ENCODE assay signal across 9 cellular contexts in the genomic region with DNA sequence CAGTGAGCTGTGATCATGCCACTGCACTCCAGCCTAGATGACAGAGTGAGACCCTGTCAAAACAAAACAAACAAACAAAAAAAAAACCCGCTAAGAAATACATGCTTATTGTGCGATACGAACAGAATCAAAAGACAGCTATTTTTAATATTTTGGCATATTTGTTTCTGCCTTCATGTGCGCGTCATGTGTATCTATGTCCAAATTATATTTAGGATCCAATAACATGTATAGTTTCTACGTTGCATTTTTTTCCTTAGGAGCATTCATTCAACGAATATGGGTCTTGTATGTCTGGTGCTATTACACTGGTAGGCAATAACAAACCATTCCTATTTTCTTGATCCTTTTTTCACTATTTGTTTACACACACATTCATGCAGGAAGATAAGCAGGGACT. TPM values are rescaled to one million over a fixed set of nuclear protein-coding genes. Genes with fewer than 3 reads are reported as not detected.
DNase-seq lines count a peak whose midpoint lies in the region; ATAC-seq, FAIRE-seq and TF ChIP-seq lines count a peak whose summit lies in the region.
"Had no signal": no experiment of that assay in that cellular context is flagged by ENCODE, and none has a peak within 500 bp of the region (broad histone marks: within the 10 kb centered on the region; RNA-seq: fewer than 3 reads in every experiment).

No MANE protein-coding gene starts in this region.

- TF ChIP-seq RAD21 in GM12878 (IDR thresholded peaks at IDR 0.05; ENCODE audit: insufficient read depth, low read depth, low read length), result no peak

- no peaks in the 10 kb centered on the region for H3K27me3 ChIP-seq in GM12878 (replicated peaks in 1 of 2; ENCODE audit: control insufficient read depth in 2 of 2, insufficient read depth in 2 of 2, low read length in 1 of 2)
- no peaks in the 10 kb centered on the region for H3K27me3 ChIP-seq in mesendoderm (ENCODE audit: insufficient read depth, low read length, poor library complexity)

- FAIRE-seq in GM12878 (lab: Jason Lieb, UNC), result no peak

- no peak overlapping the region for H4K5ac ChIP-seq in mesendoderm (ENCODE audit: low read length)

- H3K27ac ChIP-seq in 22Rv1 (peak overlapping the region; percentile 99), HEK293 (ENCODE audit: extremely low read depth, low read depth, low read length) (no peak overlapping the region), GM12878 (ENCODE audit: control insufficient read depth, insufficient read depth) (no peak overlapping the region), mesendoderm (ENCODE audit: low read depth, low read length) (no peak overlapping the region)

- intact Hi-C loops in GM12878 (cut with micrococcal nuclease; ENCODE audit: unreplicated experiment), result no loop called here

- peaks cover 23% of the 10 kb centered on the region for H3K4me1 ChIP-seq in HEK293 (ENCODE audit: control insufficient read depth, insufficient read depth, low read length)
- peaks cover 11% of the 10 kb centered on the region for H3K4me1 ChIP-seq in GM12878 (ENCODE audit: control insufficient read depth, insufficient read depth, low read length)
- peaks cover 4% of the 10 kb centered on the region for H3K4me1 ChIP-seq in mesendoderm (ENCODE audit: control insufficient read depth, low read depth, low read length)

- 95% methylated on average over 7 of the region's 7 CpGs for WGBS in GM12878 (ENCODE audit: insufficient coverage, insufficient replicate concordance, low lambda C conversion rate, missing lambda C conversion rate)
- no CpG with 5 or more reads among the region's 7 CpGs for WGBS in mesendoderm (ENCODE audit: extremely low coverage, insufficient coverage, low lambda C conversion rate)

- CTCF ChIA-PET in HEK293 (lab: Yijun Ruan, JAX) (no interaction called here), GM12878 (lab: Yijun Ruan, JAX) (interaction anchor here (1.1 to 4.2 kb wide), 2 partner anchors 44 to 69 kb away, joined by 3 to 29 read pairs; no protein-coding TSS in a partner anchor)

- H3K9ac ChIP-seq in GM12878 (ENCODE audit: control insufficient read depth, insufficient read depth, low read length), result no peak overlapping the region
- H3K9ac ChIP-seq in mesendoderm (ENCODE audit: low read length), result peak overlapping the region; percentile 86

- no peak overlapping the region for H2BK120ac ChIP-seq in mesendoderm (ENCODE audit: low read depth, low read length)

- in situ Hi-C loops in GM12878 (cut with MboI), result no loop called here

- no peak overlapping the region for H3K4ac ChIP-seq in mesendoderm (ENCODE audit: low read depth, low read length)

- peaks cover 11% of the 10 kb centered on the region for H3K79me1 ChIP-seq in mesendoderm (ENCODE audit: low read length)

- H3K4me2 ChIP-seq in GM12878 (ENCODE audit: control insufficient read depth, insufficient read depth) (peak overlapping the region; percentile 80), mesendoderm (ENCODE audit: low read length) (peak overlapping the region; percentile 28)

- TF ChIP-seq EP300 in GM12878 (IDR thresholded peaks at IDR 0.05; ENCODE audit: borderline replicate concordance in 1 of 2, control insufficient read depth in 1 of 2, low read depth in 2 of 2, low read length in 2 of 2), result no peak

- SMC1A ChIA-PET in GM12878 (lab: Charles Lee; ENCODE audit: uncharacterized antibody, unreplicated experiment), result interaction anchor here (2.4 kb wide), 1 partner anchor 209 kb away, joined by 6 read pairs; no protein-coding TSS in a partner anchor

- no peak overlapping the region for H2BK5ac ChIP-seq in mesendoderm (ENCODE audit: low read length)

- H3K4me3 ChIP-seq in HEK293 (ENCODE audit: low read depth, low read length) (peak overlapping the region; percentile 68), GM12878 (peak overlapping the region; percentile 84), mesendoderm (ENCODE audit: low read length) (no peak overlapping the region)

- H3K79me2 ChIP-seq in GM12878 (ENCODE audit: control insufficient read depth, insufficient read depth, low read length) (peaks cover 57% of the 10 kb centered on the region), mesendoderm (ENCODE audit: control insufficient read depth, insufficient read depth, low read length) (peaks cover 55% of the 10 kb centered on the region)

- H2AFZ ChIP-seq in GM12878 (ENCODE audit: control insufficient read depth, low read depth, low read length), result no peak overlapping the region

- TF ChIP-seq CTCF in 22Rv1 (IDR thresholded peaks at IDR 0.05) (no peak), HEK293 (tag by site-specific recombination; IDR thresholded peaks at IDR 0.05) (no peak), GM12878 (IDR thresholded peaks at IDR 0.05 in 2 of 3, conservative IDR thresholded peaks at IDR 0.05 in 1 of 3; ENCODE audit: control insufficient read depth in 2 of 3, extremely low read depth in 1 of 3, insufficient read depth in 1 of 3, low read depth in 3 of 3, low read length in 3 of 3) (no peak)

- POLR2A ChIA-PET in HEK293 (lab: Yijun Ruan, JAX) (no interaction called here), GM12878 (lab: Charles Lee) (interaction anchor here (0.8 to 1.3 kb wide), 2 partner anchors 79 to 119 kb away, joined by 4 read pairs; no protein-coding TSS in a partner anchor)

- H3K56ac ChIP-seq in mesendoderm (ENCODE audit: low read length), result no peak overlapping the region

- H3K18ac ChIP-seq in mesendoderm (ENCODE audit: low read length), result no peak overlapping the region

- no peak overlapping the region for H2AK5ac ChIP-seq in mesendoderm (ENCODE audit: low read length)

- no peaks in the 10 kb centered on the region for H3K9me3 ChIP-seq in HEK293 (ENCODE audit: control insufficient read depth, insufficient read depth, low read depth, low read length)
- H3K9me3 ChIP-seq in GM12878 (replicated peaks; ENCODE audit: control insufficient read depth, insufficient read depth, low read length), result no peaks in the 10 kb centered on the region; the same call in 2 of the 3 replicates

- no peak overlapping the region for H2BK15ac ChIP-seq in mesendoderm (replicated peaks; ENCODE audit: low read depth)

- no peaks in the 10 kb centered on the region for H4K20me1 ChIP-seq in GM12878 (ENCODE audit: control insufficient read depth, insufficient read depth)

- TF ChIP-seq POLR2A in GM12878 (IDR thresholded peaks at IDR 0.05; ENCODE audit: low read depth, low read length), result no peak

- H3K36me3 ChIP-seq in HEK293 (ENCODE audit: control insufficient read depth in 2 of 2, insufficient read depth in 1 of 2, low read length in 2 of 2) (peaks cover 0 to 16% of the 10 kb centered on the region in 2 experiments; a peak in 1 of 3 replicates), GM12878 (ENCODE audit: control insufficient read depth in 2 of 2, insufficient read depth in 2 of 2, low read length in 1 of 2) (no peaks in the 10 kb centered on the region; a peak in 1 of 4 replicates), mesendoderm (ENCODE audit: control insufficient read depth, insufficient read depth, low read length) (no peaks in the 10 kb centered on the region)

- no peak overlapping the region for H3K23ac ChIP-seq in mesendoderm (ENCODE audit: low read length)

- no peak overlapping the region for H4K8ac ChIP-seq in mesendoderm (ENCODE audit: low read depth, low read length)

- no TSS peak for BruUV-seq in GM12878 (replicated peaks; lab: Mats Ljungman, UMichigan)

- RAD21 ChIA-PET in GM12878 (lab: Charles Lee; ENCODE audit: unreplicated experiment), result no interaction called here

- ATAC-seq in GM12878, result no peak
- ATAC-seq in HG02938 (IDR thresholded peaks at IDR 0.05; ENCODE audit: unreplicated experiment), result no peak
- no peak for ATAC-seq in GM18520 (IDR thresholded peaks at IDR 0.05; ENCODE audit: unreplicated experiment)

- no peak for DNase-seq in GM12878 (ENCODE audit: low read depth, low spot score)
- no peak for DNase-seq in mesendoderm
- DNase-seq in NCI-H510A treated with DMSO at 0.1 percent for 48 hours (lab: John Stamatoyannopoulos, UW), result no peak
- DNase-seq in amniotic stem cell (lab: John Stamatoyannopoulos, UW), result no peak
- DNase-seq: EL had no signal

TF ChIP-seq in GM12878, 131 proteins besides CTCF, POLR2A, EP300 and RAD21 (continues in another document):
- TF ChIP-seq, protein P1, sequence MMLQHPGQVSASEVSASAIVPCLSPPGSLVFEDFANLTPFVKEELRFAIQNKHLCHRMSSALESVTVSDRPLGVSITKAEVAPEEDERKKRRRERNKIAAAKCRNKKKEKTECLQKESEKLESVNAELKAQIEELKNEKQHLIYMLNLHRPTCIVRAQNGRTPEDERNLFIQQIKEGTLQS (IDR thresholded peaks at IDR 0.05; ENCODE audit: borderline replicate concordance, extremely low read depth, low read depth, low read length), result no peak
- TF ChIP-seq, protein P2, sequence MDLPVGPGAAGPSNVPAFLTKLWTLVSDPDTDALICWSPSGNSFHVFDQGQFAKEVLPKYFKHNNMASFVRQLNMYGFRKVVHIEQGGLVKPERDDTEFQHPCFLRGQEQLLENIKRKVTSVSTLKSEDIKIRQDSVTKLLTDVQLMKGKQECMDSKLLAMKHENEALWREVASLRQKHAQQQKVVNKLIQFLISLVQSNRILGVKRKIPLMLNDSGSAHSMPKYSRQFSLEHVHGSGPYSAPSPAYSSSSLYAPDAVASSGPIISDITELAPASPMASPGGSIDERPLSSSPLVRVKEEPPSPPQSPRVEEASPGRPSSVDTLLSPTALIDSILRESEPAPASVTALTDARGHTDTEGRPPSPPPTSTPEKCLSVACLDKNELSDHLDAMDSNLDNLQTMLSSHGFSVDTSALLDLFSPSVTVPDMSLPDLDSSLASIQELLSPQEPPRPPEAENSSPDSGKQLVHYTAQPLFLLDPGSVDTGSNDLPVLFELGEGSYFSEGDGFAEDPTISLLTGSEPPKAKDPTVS (IDR thresholded peaks at IDR 0.05; ENCODE audit: low read depth, low read length), result no peak

RNA-seq across cellular contexts. Expression of a gene that starts 1.8 kb away (rescaled TPM):
- 420 and 469 TPM in 2 replicates for total RNA-seq in GM12878 (2013; cell fraction: nucleolus; rRNA removed)
- total RNA-seq in GM12878 (2014; rRNA removed) (73.1 and 98.0 TPM in 2 replicates), GM12878 (2014; rRNA removed; fragmentation: Illumina TruSeq; extraction: Trizol) (67.7 and 79.7 TPM in 2 replicates), GM12878 (2021) (67.6 and 79.0 TPM in 2 replicates)
- 42.7 TPM for polyA plus RNA-seq in GM12878 (2011; ENCODE audit: low read depth)
- polyA plus RNA-seq in GM12878 (2011; rRNA removed) (198 and 326 TPM in 2 replicates), GM12878 (2014; fragmentation: Illumina TruSeq; extraction: Trizol) (96.3 and 157 TPM in 2 replicates), GM12878 (2014; fragmentation: Nextera tagmentation; extraction: Ambion mirVana) (10 to 100 TPM; 61.1 to 62.7 TPM), GM12878 (2014; rRNA removed) (55.5 and 85.8 TPM in 2 replicates), GM12878 (2016; fragmentation: Nextera tagmentation; extraction: Ambion mirVana) (10 to 100 TPM; 83.9 to 88.2 TPM)
- polyA plus RNA-seq in GM12878 (2011; cell fraction: cytosol; rRNA removed), result 40.3 and 44.4 TPM in 2 replicates
- 274 and 367 TPM in 2 replicates for polyA plus RNA-seq in GM12878 (2011; cell fraction: nucleus; rRNA removed)
- polyA plus RNA-seq in GM12878 (2012), result 59.8 and 83.3 TPM in 2 replicates
- 45.0 and 60.1 TPM in 2 replicates for polyA minus RNA-seq in GM12878 (2011; rRNA and poly(A)+ RNA removed)
- polyA minus RNA-seq in GM12878 (2011; cell fraction: cytosol; rRNA and poly(A)+ RNA removed), result 30.5 and 41.0 TPM in 2 replicates
- 85.2 and 95.7 TPM in 2 replicates for polyA minus RNA-seq in GM12878 (2011; cell fraction: nucleus; rRNA and poly(A)+ RNA removed)
- polyA plus RNA-seq in mesendoderm (2013, experiment 1 of 2), result 62.1 TPM
- polyA plus RNA-seq in mesendoderm (2013, experiment 2 of 2), result 61.8 TPM
